In the genomic region with DNA sequence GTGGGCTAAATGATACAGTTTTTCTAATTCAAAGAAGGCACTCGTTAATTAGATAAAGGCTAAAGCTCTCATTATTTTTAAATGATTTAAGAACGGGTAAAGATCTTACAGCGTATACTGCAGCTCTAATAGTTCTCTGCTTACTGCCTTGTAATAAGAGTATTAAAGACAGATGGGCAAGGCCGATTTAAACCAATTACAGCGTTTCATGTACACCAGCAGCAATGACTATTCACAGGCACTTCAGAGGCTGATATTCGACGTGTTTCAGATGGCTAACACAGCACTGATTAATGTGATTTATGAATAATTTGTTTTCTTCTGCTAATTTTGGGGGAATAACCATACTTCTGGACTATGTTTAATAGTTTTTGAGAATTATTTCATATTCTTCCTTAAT, we compare ENCODE assay signal across 15 cellular contexts.
DNase-seq lines count a peak whose midpoint lies in the region; ATAC-seq and TF ChIP-seq lines count a peak whose summit lies in the region.
"Had no signal": no experiment of that assay in that cellular context is flagged by ENCODE, and none has a peak within 500 bp of the region (broad histone marks: within the 10 kb centered on the region; RNA-seq: fewer than 3 reads in every experiment).

No MANE protein-coding gene starts in this region.

- no peak for ATAC-seq in gastrocnemius medialis
- ATAC-seq in activated CD8-positive, alpha-beta memory T cell treated with anti-CD3 and anti-CD28 coated beads, Interleukin-2, amount 10 ng/mL, durations not matched to agents 7 days and 5 days = no peak
- ATAC-seq: HepG2 had no signal

- DNase-seq in NCI-H2171 treated with DMSO at 0.1 percent for 48 hours (lab: John Stamatoyannopoulos, UW) (peak; percentile 68), NCI-H2171 (lab: John Stamatoyannopoulos, UW) (no peak), NCI-H524 treated with DMSO at 0.1 percent for 48 hours (lab: John Stamatoyannopoulos, UW) (peak; percentile 71), gastrocnemius medialis (no peak), GDM1 (lab: John Stamatoyannopoulos, UW) (no peak)
- no peak for DNase-seq in activated CD8-positive, alpha-beta memory T cell treated with anti-CD3 and anti-CD28 coated beads, Interleukin-2, amount 10 ng/mL, durations not matched to agents 7 days and 5 days
- no peak for DNase-seq in stimulated activated CD4-positive, alpha-beta T cell treated with anti-CD3 and anti-CD28 coated beads, Interleukin-4, amount 100 ng/mL, for 24 hours
- DNase-seq: 8988T, HCEC 1CT, NCI-H1105 treated with DMSO at 0.1 percent for 48 hours had no signal

- no peak overlapping the region for H3K4me3 Mint-ChIP-seq in activated CD8-positive, alpha-beta memory T cell treated with anti-CD3 and anti-CD28 coated beads, Interleukin-2, amount 10 ng/mL, durations not matched to agents 7 days and 5 days

- no peak for TF ChIP-seq CTCF in gastrocnemius medialis (IDR thresholded peaks at IDR 0.05 in 4 of 5, conservative IDR thresholded peaks at IDR 0.05 in 1 of 5)

- H3K27ac ChIP-seq in gastrocnemius medialis = no peak overlapping the region
- H3K27ac ChIP-seq: BLaER1 treated with 17β-estradiol and CSF1 and Interleukin-3, amounts not matched to agents 10 nM and 100 nM; KMS-11; SK-N-MC had no signal

- no peak overlapping the region for H3K27ac Mint-ChIP-seq in activated CD8-positive, alpha-beta memory T cell treated with anti-CD3 and anti-CD28 coated beads, Interleukin-2, amount 10 ng/mL, durations not matched to agents 7 days and 5 days

- no peaks in the 10 kb centered on the region for H3K27me3 Mint-ChIP-seq in activated CD8-positive, alpha-beta memory T cell treated with anti-CD3 and anti-CD28 coated beads, Interleukin-2, amount 10 ng/mL, durations not matched to agents 7 days and 5 days

- H3K4me3 ChIP-seq in endocrine pancreas (ENCODE audit: control insufficient read depth, insufficient read depth, low read length) (peak overlapping the region; percentile 19), gastrocnemius medialis (no peak overlapping the region)
- H3K4me3 ChIP-seq: BLaER1 treated with 17β-estradiol and CSF1 and Interleukin-3, amounts not matched to agents 10 nM and 100 nM; SK-N-MC had no signal

- no peaks in the 10 kb centered on the region for H3K9me3 Mint-ChIP-seq in activated CD8-positive, alpha-beta memory T cell treated with anti-CD3 and anti-CD28 coated beads, Interleukin-2, amount 10 ng/mL, durations not matched to agents 7 days and 5 days (ENCODE audit: low read depth)

- H3K9me3 ChIP-seq in endocrine pancreas (ENCODE audit: control insufficient read depth, low read length) (no peaks in the 10 kb centered on the region), gastrocnemius medialis (no peaks in the 10 kb centered on the region)
- H3K9me3 ChIP-seq: BLaER1 treated with 17β-estradiol and CSF1 and Interleukin-3, amounts not matched to agents 10 nM and 100 nM had no signal

- H3K27me3 ChIP-seq in endocrine pancreas (ENCODE audit: control insufficient read depth, insufficient read depth, low read length) (no peaks in the 10 kb centered on the region), gastrocnemius medialis (no peaks in the 10 kb centered on the region)
- H3K27me3 ChIP-seq: BLaER1 treated with 17β-estradiol and CSF1 and Interleukin-3, amounts not matched to agents 10 nM and 100 nM had no signal

- H3K36me3 ChIP-seq in endocrine pancreas (ENCODE audit: control insufficient read depth, insufficient read depth, low read length) = no peaks in the 10 kb centered on the region
- no peaks in the 10 kb centered on the region for H3K36me3 ChIP-seq in gastrocnemius medialis

- intact Hi-C loops in gastrocnemius medialis (cut with DNase I; ENCODE audit: low total_unique reads) = no loop called here

- H3K4me1 ChIP-seq in endocrine pancreas (ENCODE audit: control insufficient read depth, insufficient read depth, low read length) (peaks cover 8% of the 10 kb centered on the region), gastrocnemius medialis (peaks cover 10 to 14% of the 10 kb centered on the region in 2 donors)
- H3K4me1 ChIP-seq: BLaER1 treated with 17β-estradiol and CSF1 and Interleukin-3, amounts not matched to agents 10 nM and 100 nM had no signal

- H3K36me3 Mint-ChIP-seq in activated CD8-positive, alpha-beta memory T cell treated with anti-CD3 and anti-CD28 coated beads, Interleukin-2, amount 10 ng/mL, durations not matched to agents 7 days and 5 days = no peaks in the 10 kb centered on the region

- CTCF ChIA-PET in activated CD8-positive, alpha-beta memory T cell treated with anti-CD3 and anti-CD28 coated beads, Interleukin-2, amount 10 ng/mL, durations not matched to agents 7 days and 5 days (lab: Charles Lee) = no interaction called here

- no peak overlapping the region for H3K9ac ChIP-seq in endocrine pancreas (ENCODE audit: control insufficient read depth, insufficient read depth, low read length)
- H3K9ac ChIP-seq: BLaER1 treated with 17β-estradiol and CSF1 and Interleukin-3, amounts not matched to agents 10 nM and 100 nM; KMS-11 had no signal

- in situ Hi-C loops in gastrocnemius medialis (cut with MboI; ENCODE audit: low sequenced_read_pairs in 4 of 4) = no loop called here

- H3K4me1 Mint-ChIP-seq in activated CD8-positive, alpha-beta memory T cell treated with anti-CD3 and anti-CD28 coated beads, Interleukin-2, amount 10 ng/mL, durations not matched to agents 7 days and 5 days = no peaks in the 10 kb centered on the region

- no peak for TF ChIP-seq POLR2A in gastrocnemius medialis (IDR thresholded peaks at IDR 0.05)

Comparison
In these comparisons a context has a peak if more than half of its experiments do, and no peak if none do; other contexts are left out.
1. DNase-seq: peak in NCI-H2171 treated with DMSO at 0.1 percent for 48 hours (single experiment) and NCI-H524 treated with DMSO at 0.1 percent for 48 hours (single experiment); none in NCI-H2171 (single experiment), gastrocnemius medialis (0 of 2), GDM1 (single experiment), activated CD8-positive, alpha-beta memory T cell treated with anti-CD3 and anti-CD28 coated beads, Interleukin-2, amount 10 ng/mL, durations not matched to agents 7 days and 5 days (single experiment) and stimulated activated CD4-positive, alpha-beta T cell treated with anti-CD3 and anti-CD28 coated beads, Interleukin-4, amount 100 ng/mL, for 24 hours (single experiment).